ENCODE assay signal across 26 cellular contexts in the genomic region with DNA sequence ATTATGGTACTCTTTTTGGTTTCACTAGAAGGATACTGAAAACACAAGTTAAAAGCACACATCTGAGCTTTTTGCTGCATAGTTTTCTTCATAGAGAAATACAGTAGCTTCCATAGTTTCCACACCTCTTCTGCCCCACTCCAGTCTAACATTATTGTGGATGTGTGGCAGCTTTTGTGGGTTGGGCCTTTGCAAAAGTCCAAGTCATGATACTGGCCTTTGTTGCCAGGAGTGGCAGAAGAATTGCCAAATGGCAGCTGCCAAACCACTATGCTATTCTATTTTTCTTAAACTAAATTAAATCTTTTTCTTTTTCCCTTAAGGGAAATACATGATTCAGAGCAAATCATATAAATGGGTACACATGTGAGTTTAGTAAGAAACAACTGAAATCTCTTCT.
DNase-seq lines count a peak whose midpoint lies in the region; ATAC-seq, FAIRE-seq and TF ChIP-seq lines count a peak whose summit lies in the region.
"Had no signal": no experiment of that assay in that cellular context is flagged by ENCODE, and none has a peak within 500 bp of the region (broad histone marks: within the 10 kb centered on the region; RNA-seq: fewer than 3 reads in every experiment).

No MANE protein-coding gene starts in this region.

- dilution Hi-C loops in mammary epithelial cell (cut with HindIII; ENCODE audit: low sequenced_read_pairs), result no loop called here

- no peak overlapping the region for H3K4me2 ChIP-seq in mammary epithelial cell (ENCODE audit: insufficient read depth, low read depth, low read length)
- H3K4me2 ChIP-seq: GM23338 had no signal

- H3K4me1 Mint-ChIP-seq in MCF 10A (ENCODE audit: insufficient read depth, unreplicated experiment), result peaks cover 6% of the 10 kb centered on the region
- H3K4me1 Mint-ChIP-seq: activated CD4-positive, alpha-beta T cell treated with anti-CD3 and anti-CD28 coated beads, Interleukin-2, amount 10 ng/mL, durations not matched to agents 24 days and 14 days; IgD-negative memory B cell; naive B cell had no signal

- DNase-seq in MCF 10A (ENCODE audit: unreplicated experiment) (peak; percentile 9), mammary epithelial cell (no peak), SK-MEL-5 (ENCODE audit: low read depth, low spot score) (peak; percentile 40), left cardiac atrium (no peak), stromal cell of bone marrow (ENCODE audit: low read depth) (peak; percentile 80), NCI-H2227 (lab: John Stamatoyannopoulos, UW; ENCODE audit: unreplicated experiment) (no peak), urothelium cell line (ENCODE audit: low spot score) (no peak)
- DNase-seq: activated CD4-positive, alpha-beta T cell treated with anti-CD3 and anti-CD28 coated beads, Interleukin-2, amount 10 ng/mL, durations not matched to agents 24 days and 14 days; activated naive CD4-positive, alpha-beta T cell treated with anti-CD3 and anti-CD28 coated beads, Interleukin-2, amount 50 U/mL, for 16 hours; Caco-2; central memory CD4-positive, alpha-beta T cell; dorsolateral prefrontal cortex; foreskin keratinocyte; islet precursor cell; naive B cell; NCI-H1694; PC-3; SIG-M5; stimulated activated naive CD8-positive, alpha-beta T cell treated with anti-CD3 and anti-CD28 coated beads, Interleukin-15, amount 100 ng/mL, for 72 hours; T-helper 17 cell had no signal

- intact Hi-C loops in MCF 10A (cut with micrococcal nuclease) (no loop called here), mammary epithelial cell (cut with micrococcal nuclease) (no loop called here), left cardiac atrium (cut with DNase I) (no loop called here)

- H3K36me3 ChIP-seq in mammary epithelial cell (ENCODE audit: insufficient read depth, low read length), result no peaks in the 10 kb centered on the region

- no TSS peak for BruUV-seq in MCF 10A (replicated peaks; lab: Mats Ljungman, UMichigan)
- BruUV-seq in mammary epithelial cell (replicated peaks; lab: Mats Ljungman, UMichigan), result no TSS peak

- no peak overlapping the region for H3K27ac Mint-ChIP-seq in MCF 10A (ENCODE audit: low read depth, unreplicated experiment)
- H3K27ac Mint-ChIP-seq: activated CD4-positive, alpha-beta T cell treated with anti-CD3 and anti-CD28 coated beads, Interleukin-2, amount 10 ng/mL, durations not matched to agents 24 days and 14 days; GM23338; IgD-negative memory B cell; naive B cell; stimulated activated naive CD8-positive, alpha-beta T cell treated with anti-CD3 and anti-CD28 coated beads, Interleukin-15, amount 100 ng/mL, for 72 hours; T-helper 17 cell had no signal

- H2AFZ ChIP-seq in mammary epithelial cell (ENCODE audit: low read depth, low read length), result no peak overlapping the region
- H2AFZ ChIP-seq: GM23338 had no signal

- TF ChIP-seq CTCF in MCF 10A (IDR thresholded peaks at IDR 0.05; ENCODE audit: unreplicated experiment), result no peak
- no peak for TF ChIP-seq CTCF in mammary epithelial cell (conservative IDR thresholded peaks at IDR 0.05 in 1 of 2, IDR thresholded peaks at IDR 0.05 in 1 of 2; ENCODE audit: extremely low read depth in 1 of 2, insufficient read depth in 1 of 2, low read depth in 1 of 2, low read length in 2 of 2)

- in situ Hi-C loops in mammary epithelial cell (cut with MboI; ENCODE audit: low sequenced_read_pairs in 2 of 2) (no loop called here), SK-MEL-5 (cut with HindIII; ENCODE audit: low pct_unique_long_range_greater_than_20kb, low sequenced_read_pairs) (no loop called here)

- CTCF ChIA-PET in MCF 10A (lab: Yijun Ruan, JAX) (interaction anchor here (1.1 kb wide), 1 partner anchor 21 kb away, joined by 5 read pairs; no protein-coding TSS in a partner anchor), mammary epithelial cell (lab: Charles Lee; ENCODE audit: low non-redundant PET) (no interaction called here)

- H3K27me3 ChIP-seq in mammary epithelial cell (ENCODE audit: insufficient read depth, low read length), result no peaks in the 10 kb centered on the region
- H3K27me3 ChIP-seq: dorsolateral prefrontal cortex, foreskin keratinocyte had no signal

- peak; percentile 36 to 53 for ATAC-seq in left cardiac atrium
- no peak for ATAC-seq in HG02885 (IDR thresholded peaks at IDR 0.05; ENCODE audit: poor library complexity, unreplicated experiment)
- ATAC-seq: foreskin keratinocyte; GM23338; PC-3; stimulated activated naive CD8-positive, alpha-beta T cell treated with anti-CD3 and anti-CD28 coated beads, Interleukin-15, amount 100 ng/mL, for 72 hours; T-helper 17 cell had no signal

- peaks cover 5% of the 10 kb centered on the region for H3K36me3 Mint-ChIP-seq in MCF 10A (ENCODE audit: insufficient read depth, unreplicated experiment)
- H3K36me3 Mint-ChIP-seq: IgD-negative memory B cell, naive B cell had no signal

- H3K27ac ChIP-seq in mammary epithelial cell (ENCODE audit: insufficient read depth, low read depth, low read length), result no peak overlapping the region
- H3K27ac ChIP-seq: foreskin keratinocyte had no signal

- no peaks in the 10 kb centered on the region for H3K4me1 ChIP-seq in mammary epithelial cell (ENCODE audit: insufficient read depth, low read length)
- H3K4me1 ChIP-seq: Caco-2, foreskin keratinocyte had no signal

- no peaks in the 10 kb centered on the region for H3K27me3 Mint-ChIP-seq in MCF 10A (ENCODE audit: insufficient read depth, unreplicated experiment)
- H3K27me3 Mint-ChIP-seq: naive B cell; stimulated activated naive CD8-positive, alpha-beta T cell treated with anti-CD3 and anti-CD28 coated beads, Interleukin-15, amount 100 ng/mL, for 72 hours; T-helper 17 cell had no signal

- no peak overlapping the region for H3K4me3 ChIP-seq in mammary epithelial cell (replicated peaks in 1 of 3; ENCODE audit: insufficient read depth in 1 of 3, low read depth in 2 of 3, low read length in 3 of 3)
- H3K4me3 ChIP-seq: dorsolateral prefrontal cortex, GM23338 had no signal

- H4K20me1 ChIP-seq in mammary epithelial cell (ENCODE audit: insufficient read depth, low read length), result no peaks in the 10 kb centered on the region

- H3K79me2 ChIP-seq in mammary epithelial cell (ENCODE audit: insufficient read depth, low read length), result peaks cover 83% of the 10 kb centered on the region

- no peaks in the 10 kb centered on the region for H3K9me3 ChIP-seq in mammary epithelial cell (replicated peaks; ENCODE audit: insufficient read depth, low read length)
- H3K9me3 ChIP-seq: Caco-2 had no signal

- FAIRE-seq in urothelium cell line (lab: Jason Lieb, UNC), result no peak
- FAIRE-seq: A204.1, endothelial cell of umbilical vein, GM19239 had no signal

- POLR2A ChIA-PET in MCF 10A (lab: Yijun Ruan, JAX), result interaction anchor here (0.6 to 1.5 kb wide), 2 partner anchors 9 to 28 kb away, joined by 3 to 4 read pairs; no protein-coding TSS in a partner anchor

- H3K9ac ChIP-seq in mammary epithelial cell (ENCODE audit: insufficient read depth, low read length), result no peak overlapping the region

- no peaks in the 10 kb centered on the region for H3K9me3 Mint-ChIP-seq in MCF 10A (ENCODE audit: unreplicated experiment)
- H3K9me3 Mint-ChIP-seq: activated CD4-positive, alpha-beta T cell treated with anti-CD3 and anti-CD28 coated beads, Interleukin-2, amount 10 ng/mL, durations not matched to agents 24 days and 14 days; GM23338; naive B cell; stimulated activated naive CD8-positive, alpha-beta T cell treated with anti-CD3 and anti-CD28 coated beads, Interleukin-15, amount 100 ng/mL, for 72 hours had no signal

- no peak overlapping the region for H3K4me3 Mint-ChIP-seq in MCF 10A (ENCODE audit: unreplicated experiment)
- H3K4me3 Mint-ChIP-seq: activated CD4-positive, alpha-beta T cell treated with anti-CD3 and anti-CD28 coated beads, Interleukin-2, amount 10 ng/mL, durations not matched to agents 24 days and 14 days; GM23338; IgD-negative memory B cell; naive B cell; stimulated activated naive CD8-positive, alpha-beta T cell treated with anti-CD3 and anti-CD28 coated beads, Interleukin-15, amount 100 ng/mL, for 72 hours; T-helper 17 cell had no signal

Comparison
In these comparisons a context has a peak if more than half of its experiments do, and no peak if none do; other contexts are left out.
1. DNase-seq: peak in MCF 10A (single experiment), SK-MEL-5 (single experiment) and stromal cell of bone marrow (single experiment); none in mammary epithelial cell (single experiment), left cardiac atrium (single experiment), NCI-H2227 (single experiment) and urothelium cell line (single experiment).